9 cellular contexts compared by ENCODE assay signal in the genomic region with DNA sequence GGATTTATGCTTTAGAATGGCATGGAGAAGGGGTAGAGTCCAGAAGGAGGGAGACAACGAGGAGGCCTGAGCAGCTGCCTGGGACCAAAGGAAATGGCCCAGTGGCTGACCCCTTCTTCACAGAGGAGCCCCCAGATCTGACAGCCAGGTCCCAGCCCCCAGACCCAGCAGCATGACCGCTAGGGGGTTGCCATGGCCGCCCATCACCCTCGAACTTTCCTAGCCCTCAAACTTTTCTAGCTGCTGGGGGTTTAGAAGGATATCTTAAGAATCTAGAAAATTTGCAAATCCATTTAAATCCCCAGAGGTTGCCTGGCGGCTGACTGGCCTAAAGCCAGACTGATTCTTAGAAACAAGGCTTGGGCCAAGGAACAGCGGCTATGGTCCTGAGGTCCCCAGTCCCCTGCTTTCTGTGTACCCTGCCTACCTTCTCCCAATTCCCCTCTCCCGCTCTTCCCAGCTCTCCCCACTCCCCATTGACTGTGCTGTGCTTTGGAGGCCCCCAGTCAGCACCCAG. TPM values are rescaled to one million over a fixed set of nuclear protein-coding genes. Genes with fewer than 3 reads are reported as not detected.
A peak's percentile ranks its signal among the peaks of the same experiment; 100 is the strongest.
DNase-seq lines count a peak whose midpoint lies in the region; ATAC-seq and TF ChIP-seq lines count a peak whose summit lies in the region.
"Had no signal": no experiment of that assay in that cellular context is flagged by ENCODE, and none has a peak within 500 bp of the region (broad histone marks: within the 10 kb centered on the region; RNA-seq: fewer than 3 reads in every experiment).

No MANE protein-coding gene starts in this region.

- no peak for TF ChIP-seq POLR2A in esophagus muscularis mucosa (IDR thresholded peaks at IDR 0.05; ENCODE audit: low read depth)

- intact Hi-C loops in esophagus muscularis mucosa (cut with DNase I) = no loop called here
- intact Hi-C loops in posterior cingulate gyrus (cut with DNase I) = no loop called here

- WGBS in esophagus muscularis mucosa = 26% methylated on average over 5 of the region's 7 CpGs

- H3K9me3 ChIP-seq in BE2C (no peaks in the 10 kb centered on the region), esophagus muscularis mucosa (no peaks in the 10 kb centered on the region)

- no peaks in the 10 kb centered on the region for H3K27me3 ChIP-seq in BE2C
- H3K27me3 ChIP-seq in esophagus muscularis mucosa = no peaks in the 10 kb centered on the region

- TF ChIP-seq EP300 in esophagus muscularis mucosa (IDR thresholded peaks at IDR 0.05) = no peak

- peak; percentile 25; the same call in 1 of the 2 replicates for TF ChIP-seq CTCF in BE2C (IDR thresholded peaks at IDR 0.05; ENCODE audit: low read depth, low read length)
- no peak for TF ChIP-seq CTCF in esophagus muscularis mucosa (IDR thresholded peaks at IDR 0.05)
- peak; percentile 25 for TF ChIP-seq CTCF in osteocyte (IDR thresholded peaks at IDR 0.05)

- H3K27ac Mint-ChIP-seq in osteocyte (ENCODE audit: unreplicated experiment) = peak overlapping the region; percentile 94
- H3K27ac Mint-ChIP-seq in activated T-cell treated with anti-CD3 and anti-CD28 coated beads, Interleukin-2, amount 50 U/mL, for 72 hours = no peak overlapping the region

- H3K4me1 ChIP-seq in BE2C (peaks cover 40% of the 10 kb centered on the region), esophagus muscularis mucosa (peaks cover 19 to 93% (median 92%) of the 10 kb centered on the region in 4 donors)

- peak overlapping the region; percentile 85 to 90 (median 88) for H3K27ac ChIP-seq in esophagus muscularis mucosa (replicated peaks in 1 of 4)

- H3K9me3 Mint-ChIP-seq in osteocyte (ENCODE audit: unreplicated experiment) = no peaks in the 10 kb centered on the region
- no peaks in the 10 kb centered on the region for H3K9me3 Mint-ChIP-seq in activated T-cell treated with anti-CD3 and anti-CD28 coated beads, Interleukin-2, amount 50 U/mL, for 72 hours

- no peak for ATAC-seq in activated T-cell treated with anti-CD3 and anti-CD28 coated beads, Interleukin-2, amount 50 U/mL, for 72 hours (replicated peaks in 1 of 2)

- no peaks in the 10 kb centered on the region for H3K27me3 Mint-ChIP-seq in osteocyte (ENCODE audit: unreplicated experiment)
- peaks cover 32% of the 10 kb centered on the region for H3K27me3 Mint-ChIP-seq in activated T-cell treated with anti-CD3 and anti-CD28 coated beads, Interleukin-2, amount 50 U/mL, for 72 hours (ENCODE audit: low read depth)

- H3K36me3 ChIP-seq in BE2C = peaks cover 5% of the 10 kb centered on the region; the same call in 1 of the 2 replicates
- peaks cover 0 to 12% (median 2%) of the 10 kb centered on the region in 4 donors for H3K36me3 ChIP-seq in esophagus muscularis mucosa

- peak overlapping the region; percentile 99 for H3K4me3 Mint-ChIP-seq in osteocyte (ENCODE audit: unreplicated experiment)
- H3K4me3 Mint-ChIP-seq in activated T-cell treated with anti-CD3 and anti-CD28 coated beads, Interleukin-2, amount 50 U/mL, for 72 hours = peak overlapping the region in 1 of 2 donors; percentile 36

- H3K4me1 Mint-ChIP-seq in osteocyte (ENCODE audit: unreplicated experiment) = peaks cover 71% of the 10 kb centered on the region
- H3K4me1 Mint-ChIP-seq in activated T-cell treated with anti-CD3 and anti-CD28 coated beads, Interleukin-2, amount 50 U/mL, for 72 hours (ENCODE audit: low read depth) = peaks cover 6% of the 10 kb centered on the region

- peak overlapping the region; percentile 85 for H3K4me3 ChIP-seq in BE2C (ENCODE audit: low read depth, low read length)
- H3K4me3 ChIP-seq in esophagus muscularis mucosa = peak overlapping the region; percentile 60 to 67 (median 62)

- DNase-seq in BE2C (no peak), M059J (ENCODE audit: low read depth) (peak; percentile 52), esophagus muscularis mucosa (ENCODE audit: extremely low spot score) (no peak), osteocyte (ENCODE audit: extremely low spot score, unreplicated experiment) (no peak), retina (no peak), cerebellum (ENCODE audit: low spot score) (no peak), posterior cingulate gyrus (no peak)
- no peak for DNase-seq in activated T-cell treated with anti-CD3 and anti-CD28 coated beads, Interleukin-2, amount 50 U/mL, for 72 hours

- H3K36me3 Mint-ChIP-seq in osteocyte (ENCODE audit: unreplicated experiment) = peaks cover 26% of the 10 kb centered on the region
- H3K36me3 Mint-ChIP-seq in activated T-cell treated with anti-CD3 and anti-CD28 coated beads, Interleukin-2, amount 50 U/mL, for 72 hours (ENCODE audit: insufficient read depth in 2 of 2) = no peaks in the 10 kb centered on the region

RNA-seq across cellular contexts. Expression of gene PDGFRB, which starts 1.0 kb away (rescaled TPM):
- polyA plus RNA-seq in BE2C (2012; ENCODE audit: insufficient read depth, insufficient read length, low read depth) = 187 TPM
- total RNA-seq in M059J (2014; rRNA removed; shearing (Covaris generic)) = 23.5 and 44.4 TPM in 2 replicates
- total RNA-seq in esophagus muscularis mucosa = 100 to 1,000 TPM in 2 of 4 donors, 10 to 100 TPM in 2; 83.1 to 219 (median 141) TPM
- total RNA-seq in osteocyte = 1,093 and 1,131 TPM in 2 replicates
- total RNA-seq in cerebellum = 37.9 TPM
- total RNA-seq in activated T-cell treated with anti-CD3 and anti-CD28 coated beads, Interleukin-2, amount 50 U/mL, for 72 hours = 1 to 10 TPM in 1 of 2 donors, under 1 TPM in 1; 0.34 to 1.1 TPM

RNA-seq across cellular contexts. Expression of gene CDX1, which starts 11.9 kb away (rescaled TPM):
- 3.6 TPM for polyA plus RNA-seq in BE2C (2012; ENCODE audit: insufficient read depth, insufficient read length, low read depth)
- total RNA-seq in M059J (2014; rRNA removed; shearing (Covaris generic)) = not detected in 2 replicates
- total RNA-seq in esophagus muscularis mucosa (under 1 TPM in 1 of 4 donors, not detected in 3; 0.23 TPM), osteocyte (0.71 and 1.0 TPM in 2 replicates), cerebellum (not detected)
- not detected for total RNA-seq in activated T-cell treated with anti-CD3 and anti-CD28 coated beads, Interleukin-2, amount 50 U/mL, for 72 hours
- total RNA-seq: HT1080 had no signal

RNA-seq across cellular contexts. Expression of gene SLC6A7, which starts 35.2 kb away (rescaled TPM):
- not detected for polyA plus RNA-seq in BE2C (2012; ENCODE audit: insufficient read depth, insufficient read length, low read depth)
- not detected in 2 replicates for total RNA-seq in M059J (2014; rRNA removed; shearing (Covaris generic))
- total RNA-seq in esophagus muscularis mucosa (not detected), osteocyte (not detected in 2 replicates), cerebellum (5.9 TPM)
- not detected for total RNA-seq in activated T-cell treated with anti-CD3 and anti-CD28 coated beads, Interleukin-2, amount 50 U/mL, for 72 hours
- total RNA-seq: HT1080 had no signal

Comparison
In these comparisons a context has a peak if more than half of its experiments do, and no peak if none do; other contexts are left out.
1. CTCF ChIP-seq: peak in BE2C (single experiment) and osteocyte (single experiment); none in esophagus muscularis mucosa (0 of 3).
2. RNA of gene PDGFRB, which starts 1.0 kb away (total RNA-seq): 1,093 to 1,131 TPM in osteocyte, 83.1 to 219 TPM in esophagus muscularis mucosa, 23.5 to 44.4 TPM in M059J and 37.9 TPM in cerebellum (single experiment); 0.34 to 1.1 TPM in activated T-cell treated with anti-CD3 and anti-CD28 coated beads, Interleukin-2, amount 50 U/mL, for 72 hours; every median in the first group is over 10 times any median in the second.